ENCODE assay signal across 8 cellular contexts in the genomic region with DNA sequence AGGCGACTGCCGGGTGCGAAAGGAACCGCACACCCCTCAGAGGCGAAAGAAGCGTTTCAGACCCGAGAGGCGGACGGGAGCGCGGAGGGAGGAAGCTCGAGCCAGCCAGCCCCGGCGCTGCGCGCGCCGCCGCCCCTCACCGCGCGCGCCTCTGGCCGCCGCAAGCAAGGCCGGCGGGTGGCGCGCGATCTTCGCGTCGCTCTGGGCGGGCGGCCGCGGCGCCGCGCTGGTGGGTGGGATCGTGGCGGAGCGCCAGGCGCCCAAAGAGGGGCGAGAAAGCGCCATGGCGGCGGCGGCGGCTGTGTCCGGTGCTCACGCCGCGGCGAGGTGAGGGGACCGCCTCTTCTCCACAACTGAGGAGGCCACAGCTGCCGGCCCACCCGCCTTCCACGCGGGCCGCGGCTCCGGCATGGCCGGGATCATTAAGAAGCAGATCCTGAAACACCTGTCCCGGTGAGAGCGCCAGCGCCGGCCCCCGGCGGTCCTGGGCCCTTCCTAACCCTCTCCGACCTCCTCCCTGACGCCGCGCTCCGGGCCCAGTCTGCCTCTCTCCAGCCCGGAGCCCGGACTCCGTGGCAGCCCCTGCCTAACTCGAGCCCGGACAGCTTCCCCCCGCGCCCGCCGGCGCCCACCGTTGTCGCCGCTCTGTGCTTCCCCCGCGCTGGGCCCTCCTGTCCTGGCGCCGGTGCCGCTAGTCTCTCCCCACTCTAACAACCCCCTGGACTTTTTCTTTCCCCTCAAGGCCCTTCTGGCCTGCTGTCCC. TPM values are rescaled to one million over a fixed set of nuclear protein-coding genes. Genes with fewer than 3 reads are reported as not detected.
DNase-seq lines count a peak whose midpoint lies in the region; ATAC-seq, FAIRE-seq and TF ChIP-seq lines count a peak whose summit lies in the region.

A gene with protein sequence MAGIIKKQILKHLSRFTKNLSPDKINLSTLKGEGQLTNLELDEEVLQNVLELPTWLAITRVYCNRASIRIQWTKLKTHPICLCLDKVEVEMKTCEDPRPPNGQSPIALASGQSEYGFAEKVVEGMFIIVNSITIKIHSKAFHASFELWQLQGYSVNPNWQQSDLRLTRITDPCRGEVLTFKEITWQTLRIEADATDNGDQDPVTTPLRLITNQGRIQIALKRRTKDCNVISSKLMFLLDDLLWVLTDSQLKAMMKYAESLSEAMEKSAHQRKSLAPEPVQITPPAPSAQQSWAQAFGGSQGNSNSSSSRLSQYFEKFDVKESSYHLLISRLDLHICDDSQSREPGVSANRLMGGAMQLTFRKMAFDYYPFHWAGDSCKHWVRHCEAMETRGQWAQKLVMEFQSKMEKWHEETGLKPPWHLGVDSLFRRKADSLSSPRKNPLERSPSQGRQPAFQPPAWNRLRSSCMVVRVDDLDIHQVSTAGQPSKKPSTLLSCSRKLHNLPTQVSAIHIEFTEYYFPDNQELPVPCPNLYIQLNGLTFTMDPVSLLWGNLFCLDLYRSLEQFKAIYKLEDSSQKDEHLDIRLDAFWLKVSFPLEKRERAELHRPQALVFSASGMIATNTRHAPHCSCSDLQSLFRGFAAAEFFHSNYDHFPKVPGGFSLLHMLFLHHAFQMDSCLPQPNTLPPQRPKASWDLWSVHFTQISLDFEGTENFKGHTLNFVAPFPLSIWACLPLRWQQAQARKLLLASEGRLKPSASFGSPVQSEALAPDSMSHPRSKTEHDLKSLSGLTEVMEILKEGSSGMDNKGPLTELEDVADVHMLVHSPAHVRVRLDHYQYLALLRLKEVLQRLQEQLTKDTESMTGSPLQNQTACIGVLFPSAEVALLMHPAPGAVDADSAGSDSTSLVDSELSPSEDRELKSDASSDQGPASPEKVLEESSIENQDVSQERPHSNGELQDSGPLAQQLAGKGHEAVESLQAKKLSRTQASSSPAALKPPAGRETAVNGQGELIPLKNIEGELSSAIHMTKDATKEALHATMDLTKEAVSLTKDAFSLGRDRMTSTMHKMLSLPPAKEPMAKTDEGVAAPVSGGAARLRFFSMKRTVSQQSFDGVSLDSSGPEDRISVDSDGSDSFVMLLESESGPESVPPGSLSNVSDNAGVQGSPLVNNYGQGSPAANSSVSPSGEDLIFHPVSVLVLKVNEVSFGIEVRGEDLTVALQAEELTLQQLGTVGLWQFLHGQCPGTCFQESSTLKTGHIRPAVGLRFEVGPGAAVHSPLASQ (N-terminal part only) (plus strand): TSS at position 242 of the 763 bp plus-strand sequence. CDS start 168 bp downstream, at position 410.

- peak within 1 kb of the TSS; percentile 91 to 100 (median 98) for H3K4me3 Mint-ChIP-seq in IgD-negative memory B cell
- H3K4me3 Mint-ChIP-seq in activated T-helper 17 cell treated with anti-CD3 and anti-CD28 coated beads, Interleukin-2, amount 50 U/mL, for 72 hours, result peak within 1 kb of the TSS; percentile 97
- peak within 1 kb of the TSS; percentile 97 for H3K4me3 Mint-ChIP-seq in natural killer cell treated with Interleukin-12 subunit alpha and Interleukin-12 subunit beta and Interleukin-15 and Interleukin-18, amount 100 ng/mL, for 72 hours

- H3K27me3 Mint-ChIP-seq in IgD-negative memory B cell, result no peaks in the 10 kb centered on the region
- no peaks in the 10 kb centered on the region for H3K27me3 Mint-ChIP-seq in activated T-helper 17 cell treated with anti-CD3 and anti-CD28 coated beads, Interleukin-2, amount 50 U/mL, for 72 hours
- H3K27me3 Mint-ChIP-seq in natural killer cell treated with Interleukin-12 subunit alpha and Interleukin-12 subunit beta and Interleukin-15 and Interleukin-18, amount 100 ng/mL, for 72 hours, result no peaks in the 10 kb centered on the region

- no peak for FAIRE-seq in D721Med (lab: Jason Lieb, UNC)
- no peak for FAIRE-seq in RCC 7860 (lab: Jason Lieb, UNC)

- H3K9me3 Mint-ChIP-seq in IgD-negative memory B cell, result no peaks in the 10 kb centered on the region
- no peaks in the 10 kb centered on the region for H3K9me3 Mint-ChIP-seq in activated T-helper 17 cell treated with anti-CD3 and anti-CD28 coated beads, Interleukin-2, amount 50 U/mL, for 72 hours
- H3K9me3 Mint-ChIP-seq in natural killer cell treated with Interleukin-12 subunit alpha and Interleukin-12 subunit beta and Interleukin-15 and Interleukin-18, amount 100 ng/mL, for 72 hours, result no peaks in the 10 kb centered on the region

- DNase-seq in D721Med (ENCODE audit: insufficient read length, low spot score) (peak; percentile 67), RCC 7860 (ENCODE audit: low spot score) (peak; percentile 26), fibroblast of peridontal ligament (ENCODE audit: extremely low read depth) (peak; percentile 48)
- DNase-seq in natural killer cell treated with Interleukin-12 subunit alpha and Interleukin-12 subunit beta and Interleukin-15 and Interleukin-18, amount 100 ng/mL, for 72 hours (ENCODE audit: low spot score), result peak; percentile 83
- peak; percentile 85 for DNase-seq in stimulated activated naive CD8-positive, alpha-beta T cell treated with anti-CD3 and anti-CD28 coated beads, Interleukin-15, Interleukin-2, amounts not matched to agents 100 U/mL and 50 U/mL, for 24 hours

- no peaks in the 10 kb centered on the region for H3K36me3 Mint-ChIP-seq in IgD-negative memory B cell
- peaks cover 5% of the 10 kb centered on the region for H3K36me3 Mint-ChIP-seq in activated T-helper 17 cell treated with anti-CD3 and anti-CD28 coated beads, Interleukin-2, amount 50 U/mL, for 72 hours (ENCODE audit: low read depth)
- peaks cover 4% of the 10 kb centered on the region for H3K36me3 Mint-ChIP-seq in natural killer cell treated with Interleukin-12 subunit alpha and Interleukin-12 subunit beta and Interleukin-15 and Interleukin-18, amount 100 ng/mL, for 72 hours

- H3K4me1 Mint-ChIP-seq in IgD-negative memory B cell, result peaks cover 18 to 20% (median 19%) of the 10 kb centered on the region in 3 donors
- peaks cover 10% of the 10 kb centered on the region for H3K4me1 Mint-ChIP-seq in activated T-helper 17 cell treated with anti-CD3 and anti-CD28 coated beads, Interleukin-2, amount 50 U/mL, for 72 hours
- H3K4me1 Mint-ChIP-seq in natural killer cell treated with Interleukin-12 subunit alpha and Interleukin-12 subunit beta and Interleukin-15 and Interleukin-18, amount 100 ng/mL, for 72 hours (ENCODE audit: low read depth in 2 of 2), result peaks cover 25 to 36% of the 10 kb centered on the region in 2 donors

- TF ChIP-seq CTCF in D721Med (IDR thresholded peaks at IDR 0.05; ENCODE audit: insufficient read depth, missing control alignments), result peak; percentile 28

- peak; percentile 79 for ATAC-seq in GM21447 (IDR thresholded peaks at IDR 0.05; ENCODE audit: unreplicated experiment)
- ATAC-seq in activated T-helper 17 cell treated with anti-CD3 and anti-CD28 coated beads, Interleukin-2, amount 50 U/mL, for 72 hours (replicated peaks), result peak; percentile 95
- peak; percentile 95 to 96 for ATAC-seq in natural killer cell treated with Interleukin-12 subunit alpha and Interleukin-12 subunit beta and Interleukin-15 and Interleukin-18, amount 100 ng/mL, for 72 hours
- peak; percentile 91 for ATAC-seq in stimulated activated naive CD8-positive, alpha-beta T cell treated with anti-CD3 and anti-CD28 coated beads, Interleukin-15, Interleukin-2, amounts not matched to agents 100 U/mL and 50 U/mL, for 24 hours

- H3K27ac Mint-ChIP-seq in IgD-negative memory B cell, result peak within 1 kb of the TSS; percentile 95 to 97 (median 96)
- H3K27ac Mint-ChIP-seq in activated T-helper 17 cell treated with anti-CD3 and anti-CD28 coated beads, Interleukin-2, amount 50 U/mL, for 72 hours, result peak within 1 kb of the TSS; percentile 98
- H3K27ac Mint-ChIP-seq in natural killer cell treated with Interleukin-12 subunit alpha and Interleukin-12 subunit beta and Interleukin-15 and Interleukin-18, amount 100 ng/mL, for 72 hours, result peak within 1 kb of the TSS; percentile 87 to 95

RNA-seq across cellular contexts. Expression of the gene that starts here (rescaled TPM):
- 2.0 TPM for polyA plus RNA-seq in IgD-negative memory B cell
- 10 to 100 TPM in 1 of 2 donors, 1 to 10 TPM in 1; 8.7 to 11.5 TPM for total RNA-seq in activated T-helper 17 cell treated with anti-CD3 and anti-CD28 coated beads, Interleukin-2, amount 50 U/mL, for 72 hours
- total RNA-seq in natural killer cell treated with Interleukin-12 subunit alpha and Interleukin-12 subunit beta and Interleukin-15 and Interleukin-18, amount 100 ng/mL, for 72 hours, result 10 to 100 TPM; 17.1 to 21.4 TPM

Comparison
In these comparisons a context has a peak if more than half of its experiments do, and no peak if none do; other contexts are left out.
1. Peak in every context shown above with its lines: DNase-seq and ATAC-seq.
2. DNase-seq: peak in every context shown above with its lines; median percentile 85 in stimulated activated naive CD8-positive, alpha-beta T cell treated with anti-CD3 and anti-CD28 coated beads, Interleukin-15, Interleukin-2, amounts not matched to agents 100 U/mL and 50 U/mL, for 24 hours; 83 in natural killer cell treated with Interleukin-12 subunit alpha and Interleukin-12 subunit beta and Interleukin-15 and Interleukin-18, amount 100 ng/mL, for 72 hours; 67 in D721Med; 48 in fibroblast of peridontal ligament; 26 in RCC 7860.